1 cellular context compared by ENCODE assay signal in the genomic region with DNA sequence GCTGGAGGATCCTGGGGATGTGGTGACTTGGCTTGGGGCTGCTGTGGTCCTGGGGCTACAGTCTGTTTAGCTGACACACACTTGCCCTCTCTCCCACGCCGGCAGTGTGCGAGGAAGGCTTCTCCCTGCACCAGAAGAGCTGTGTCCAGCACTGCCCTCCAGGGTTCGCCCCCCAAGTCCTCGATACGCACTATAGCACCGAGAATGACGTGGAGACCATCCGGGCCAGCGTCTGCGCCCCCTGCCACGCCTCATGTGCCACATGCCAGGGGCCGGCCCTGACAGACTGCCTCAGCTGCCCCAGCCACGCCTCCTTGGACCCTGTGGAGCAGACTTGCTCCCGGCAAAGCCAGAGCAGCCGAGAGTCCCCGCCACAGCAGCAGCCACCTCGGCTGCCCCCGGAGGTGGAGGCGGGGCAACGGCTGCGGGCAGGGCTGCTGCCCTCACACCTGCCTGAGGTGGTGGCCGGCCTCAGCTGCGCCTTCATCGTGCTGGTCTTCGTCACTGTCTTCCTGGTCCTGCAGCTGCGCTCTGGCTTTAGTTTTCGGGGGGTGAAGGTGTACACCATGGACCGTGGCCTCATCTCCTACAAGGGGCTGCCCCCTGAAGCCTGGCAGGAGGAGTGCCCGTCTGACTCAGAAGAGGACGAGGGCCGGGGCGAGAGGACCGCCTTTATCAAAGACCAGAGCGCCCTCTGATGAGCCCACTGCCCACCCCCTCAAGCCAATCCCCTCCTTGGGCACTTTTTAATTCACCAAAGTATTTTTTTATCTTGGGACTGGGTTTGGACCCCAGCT.
TF ChIP-seq lines count a peak whose summit lies in the region.

No MANE protein-coding gene starts in this region.

TF ChIP-seq in WTC11, 78 proteins besides CTCF, POLR2A, EP300 and RAD21:
- TF ChIP-seq RELA (CRISPR knock-in tag; IDR thresholded peaks at IDR 0.05; ENCODE audit: borderline replicate concordance) (no peak), ATF2 (CRISPR knock-in tag; IDR thresholded peaks at IDR 0.05; ENCODE audit: borderline replicate concordance, low read depth) (no peak), GTF2I (CRISPR knock-in tag; conservative IDR thresholded peaks at IDR 0.05) (no peak), ZNF121 (CRISPR knock-in tag; IDR thresholded peaks at IDR 0.05) (no peak), ZNF416 (CRISPR knock-in tag; IDR thresholded peaks at IDR 0.05) (no peak), ZNF232 (CRISPR knock-in tag; IDR thresholded peaks at IDR 0.05) (no peak)
- TF ChIP-seq, protein P1, sequence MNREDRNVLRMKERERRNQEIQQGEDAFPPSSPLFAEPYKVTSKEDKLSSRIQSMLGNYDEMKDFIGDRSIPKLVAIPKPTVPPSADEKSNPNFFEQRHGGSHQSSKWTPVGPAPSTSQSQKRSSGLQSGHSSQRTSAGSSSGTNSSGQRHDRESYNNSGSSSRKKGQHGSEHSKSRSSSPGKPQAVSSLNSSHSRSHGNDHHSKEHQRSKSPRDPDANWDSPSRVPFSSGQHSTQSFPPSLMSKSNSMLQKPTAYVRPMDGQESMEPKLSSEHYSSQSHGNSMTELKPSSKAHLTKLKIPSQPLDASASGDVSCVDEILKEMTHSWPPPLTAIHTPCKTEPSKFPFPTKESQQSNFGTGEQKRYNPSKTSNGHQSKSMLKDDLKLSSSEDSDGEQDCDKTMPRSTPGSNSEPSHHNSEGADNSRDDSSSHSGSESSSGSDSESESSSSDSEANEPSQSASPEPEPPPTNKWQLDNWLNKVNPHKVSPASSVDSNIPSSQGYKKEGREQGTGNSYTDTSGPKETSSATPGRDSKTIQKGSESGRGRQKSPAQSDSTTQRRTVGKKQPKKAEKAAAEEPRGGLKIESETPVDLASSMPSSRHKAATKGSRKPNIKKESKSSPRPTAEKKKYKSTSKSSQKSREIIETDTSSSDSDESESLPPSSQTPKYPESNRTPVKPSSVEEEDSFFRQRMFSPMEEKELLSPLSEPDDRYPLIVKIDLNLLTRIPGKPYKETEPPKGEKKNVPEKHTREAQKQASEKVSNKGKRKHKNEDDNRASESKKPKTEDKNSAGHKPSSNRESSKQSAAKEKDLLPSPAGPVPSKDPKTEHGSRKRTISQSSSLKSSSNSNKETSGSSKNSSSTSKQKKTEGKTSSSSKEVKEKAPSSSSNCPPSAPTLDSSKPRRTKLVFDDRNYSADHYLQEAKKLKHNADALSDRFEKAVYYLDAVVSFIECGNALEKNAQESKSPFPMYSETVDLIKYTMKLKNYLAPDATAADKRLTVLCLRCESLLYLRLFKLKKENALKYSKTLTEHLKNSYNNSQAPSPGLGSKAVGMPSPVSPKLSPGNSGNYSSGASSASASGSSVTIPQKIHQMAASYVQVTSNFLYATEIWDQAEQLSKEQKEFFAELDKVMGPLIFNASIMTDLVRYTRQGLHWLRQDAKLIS (CRISPR knock-in tag; IDR thresholded peaks at IDR 0.05; ENCODE audit: borderline replicate concordance): no peak
- TF ChIP-seq, protein P2, sequence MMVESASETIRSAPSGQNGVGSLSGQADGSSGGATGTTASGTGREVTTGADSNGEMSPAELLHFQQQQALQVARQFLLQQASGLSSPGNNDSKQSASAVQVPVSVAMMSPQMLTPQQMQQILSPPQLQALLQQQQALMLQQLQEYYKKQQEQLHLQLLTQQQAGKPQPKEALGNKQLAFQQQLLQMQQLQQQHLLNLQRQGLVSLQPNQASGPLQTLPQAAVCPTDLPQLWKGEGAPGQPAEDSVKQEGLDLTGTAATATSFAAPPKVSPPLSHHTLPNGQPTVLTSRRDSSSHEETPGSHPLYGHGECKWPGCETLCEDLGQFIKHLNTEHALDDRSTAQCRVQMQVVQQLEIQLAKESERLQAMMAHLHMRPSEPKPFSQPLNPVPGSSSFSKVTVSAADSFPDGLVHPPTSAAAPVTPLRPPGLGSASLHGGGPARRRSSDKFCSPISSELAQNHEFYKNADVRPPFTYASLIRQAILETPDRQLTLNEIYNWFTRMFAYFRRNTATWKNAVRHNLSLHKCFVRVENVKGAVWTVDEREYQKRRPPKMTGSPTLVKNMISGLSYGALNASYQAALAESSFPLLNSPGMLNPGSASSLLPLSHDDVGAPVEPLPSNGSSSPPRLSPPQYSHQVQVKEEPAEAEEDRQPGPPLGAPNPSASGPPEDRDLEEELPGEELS (CRISPR knock-in tag; IDR thresholded peaks at IDR 0.05): no peak
